ENCODE assay signal across 9 cellular contexts in genomic region chr9:128863647-128864046, GRCh38. TPM values are rescaled to one million over a fixed set of nuclear protein-coding genes. Genes with fewer than 3 reads are reported as not detected.
A peak's percentile ranks its signal among the peaks of the same experiment; 100 is the strongest.
DNase-seq lines count a peak whose midpoint lies in the region; ATAC-seq, FAIRE-seq and TF ChIP-seq lines count a peak whose summit lies in the region.
"Had no signal": no experiment of that assay in that cellular context is flagged by ENCODE, and none has a peak within 500 bp of the region (broad histone marks: within the 10 kb centered on the region; RNA-seq: fewer than 3 reads in every experiment).

No MANE protein-coding gene starts in this region.

- intact Hi-C loops in activated naive CD4-positive, alpha-beta T cell treated with anti-CD3 and anti-CD28 coated beads for 36 hours (cut with micrococcal nuclease) = loop anchor here (1.0 kb wide), 2 partner anchors 39 to 65 kb away; no protein-coding TSS in a partner anchor
- intact Hi-C loops in heart right ventricle (cut with DNase I) = loop anchor here (1.0 to 2.0 kb wide), 4 partner anchors 63 to 65 kb away; no protein-coding TSS in a partner anchor
- intact Hi-C loops in sciatic nerve (cut with DNase I) = loop anchor here (5.0 kb wide), 1 partner anchor 64 kb away; no protein-coding TSS in a partner anchor

- no peaks in the 10 kb centered on the region for H3K27me3 ChIP-seq in heart right ventricle

- no peaks in the 10 kb centered on the region for H3K27me3 Mint-ChIP-seq in activated naive CD4-positive, alpha-beta T cell treated with anti-CD3 and anti-CD28 coated beads for 36 hours (ENCODE audit: low read depth)

- TF ChIP-seq CTCF in heart right ventricle (IDR thresholded peaks at IDR 0.05) = peak; percentile 93 to 99 (median 98)

- H3K36me3 Mint-ChIP-seq in activated naive CD4-positive, alpha-beta T cell treated with anti-CD3 and anti-CD28 coated beads for 36 hours (ENCODE audit: low read depth) = no peaks in the 10 kb centered on the region

- H3K27ac ChIP-seq in heart right ventricle = no peak overlapping the region

- no peaks in the 10 kb centered on the region for H3K36me3 ChIP-seq in heart right ventricle

- DNase-seq in DMS 273 (lab: John Stamatoyannopoulos, UW; ENCODE audit: unreplicated experiment) (peak; percentile 83), DMS 273 treated with DMSO at 0.1 percent for 48 hours (lab: John Stamatoyannopoulos, UW) (no peak), HTR-8/SVneo (ENCODE audit: insufficient read length, low spot score) (peak; percentile 76), SKM-1 treated with dmso at 0.1 percent for 144 hours (lab: John Stamatoyannopoulos, UW; ENCODE audit: unreplicated experiment) (peak; percentile 27), heart right ventricle (peak; percentile 65 to 84), sciatic nerve (ENCODE audit: low spot score) (peak; percentile 87), NCI-H128 (lab: John Stamatoyannopoulos, UW; ENCODE audit: unreplicated experiment) (no peak)
- DNase-seq in activated naive CD4-positive, alpha-beta T cell treated with anti-CD3 and anti-CD28 coated beads for 36 hours = peak; percentile 90

- H3K4me1 Mint-ChIP-seq in activated naive CD4-positive, alpha-beta T cell treated with anti-CD3 and anti-CD28 coated beads for 36 hours (ENCODE audit: low read depth) = peaks cover 9% of the 10 kb centered on the region

- H3K4me1 ChIP-seq in heart right ventricle = peaks cover 0 to 22% (median 5%) of the 10 kb centered on the region in 9 donors

- CTCF ChIA-PET in activated naive CD4-positive, alpha-beta T cell treated with anti-CD3 and anti-CD28 coated beads for 36 hours (lab: Charles Lee) = interaction anchor here (0.6 to 8.0 kb wide), 5 partner anchors 11 to 206 kb away, joined by 3 to 109 read pairs (median 4); partner anchors contain the start of gene PHYHD1

- H3K27ac Mint-ChIP-seq in activated naive CD4-positive, alpha-beta T cell treated with anti-CD3 and anti-CD28 coated beads for 36 hours = no peak overlapping the region

- no peak overlapping the region for H3K4me3 Mint-ChIP-seq in activated naive CD4-positive, alpha-beta T cell treated with anti-CD3 and anti-CD28 coated beads for 36 hours

- H3K9me3 Mint-ChIP-seq in activated naive CD4-positive, alpha-beta T cell treated with anti-CD3 and anti-CD28 coated beads for 36 hours = no peaks in the 10 kb centered on the region

- no peaks in the 10 kb centered on the region for H3K9me3 ChIP-seq in heart right ventricle

- FAIRE-seq in HTR-8/SVneo (lab: Jason Lieb, UNC) = no peak
- FAIRE-seq: A204.1 had no signal

- ATAC-seq in heart right ventricle = peak; percentile 78 to 92 (median 86)
- ATAC-seq in sciatic nerve = peak; percentile 79

- no peak overlapping the region for H3K4me3 ChIP-seq in heart right ventricle

- WGBS in heart right ventricle, 2 donors = 24 to 29% methylated on average over 10 of the region's 10 CpGs

RNA-seq across cellular contexts. Expression of gene KYAT1, which starts 18.1 kb away (rescaled TPM):
- 10 to 100 TPM; 29.6 to 33.6 TPM for total RNA-seq in activated naive CD4-positive, alpha-beta T cell treated with anti-CD3 and anti-CD28 coated beads for 36 hours
- total RNA-seq in heart right ventricle (10 to 100 TPM in 7 of 10 donors, 1 to 10 TPM in 3; 8.9 to 20.3 (median 11.1) TPM), sciatic nerve (12.8 TPM)
- 10 to 100 TPM; 10.9 to 12.7 TPM for polyA plus RNA-seq in heart right ventricle

RNA-seq across cellular contexts. Expression of gene LRRC8A, which starts 18.3 kb away (rescaled TPM):
- total RNA-seq in activated naive CD4-positive, alpha-beta T cell treated with anti-CD3 and anti-CD28 coated beads for 36 hours = 10 to 100 TPM; 13.1 to 13.2 TPM
- 10 to 100 TPM; 15.2 to 45.1 (median 19.6) TPM for total RNA-seq in heart right ventricle
- 10 to 100 TPM; 13.2 to 41.7 TPM for polyA plus RNA-seq in heart right ventricle
- 67.2 TPM for total RNA-seq in sciatic nerve

RNA-seq across cellular contexts. Expression of gene SPOUT1, which starts 34.1 kb away (rescaled TPM):
- total RNA-seq in activated naive CD4-positive, alpha-beta T cell treated with anti-CD3 and anti-CD28 coated beads for 36 hours = 10 to 100 TPM; 72.9 to 82.3 TPM
- total RNA-seq in heart right ventricle = 10 to 100 TPM in 9 of 10 donors, 1 to 10 TPM in 1; 9.9 to 22.1 (median 16.4) TPM
- 10 to 100 TPM; 20.8 to 22.4 TPM for polyA plus RNA-seq in heart right ventricle
- 32.7 TPM for total RNA-seq in sciatic nerve

RNA-seq across cellular contexts. Expression of gene ENDOG, which starts 45.3 kb away (rescaled TPM):
- total RNA-seq in activated naive CD4-positive, alpha-beta T cell treated with anti-CD3 and anti-CD28 coated beads for 36 hours = 10 to 100 TPM in 1 of 2 experiments, 1 to 10 TPM in 1; 9.9 to 10.3 TPM
- total RNA-seq in heart right ventricle = 10 to 100 TPM; 40.9 to 97.2 (median 52.0) TPM
- polyA plus RNA-seq in heart right ventricle = 10 to 100 TPM; 51.3 to 98.8 TPM
- 14.1 TPM for total RNA-seq in sciatic nerve

RNA-seq across cellular contexts. Expression of gene PHYHD1, which starts 57.1 kb away (rescaled TPM):
- total RNA-seq in activated naive CD4-positive, alpha-beta T cell treated with anti-CD3 and anti-CD28 coated beads for 36 hours = under 1 TPM; 0.44 to 0.50 TPM
- 10 to 100 TPM; 14.7 to 38.9 (median 21.8) TPM for total RNA-seq in heart right ventricle
- polyA plus RNA-seq in heart right ventricle = 10 to 100 TPM; 26.3 to 49.2 TPM
- 38.7 TPM for total RNA-seq in sciatic nerve

Comparison
In these comparisons a context has a peak if more than half of its experiments do, and no peak if none do; other contexts are left out.
1. DNase-seq: peak in DMS 273 (single experiment), HTR-8/SVneo (single experiment), SKM-1 treated with dmso at 0.1 percent for 144 hours (single experiment), activated naive CD4-positive, alpha-beta T cell treated with anti-CD3 and anti-CD28 coated beads for 36 hours (single experiment), heart right ventricle (2 of 2) and sciatic nerve (single experiment); none in DMS 273 treated with DMSO at 0.1 percent for 48 hours (single experiment) and NCI-H128 (single experiment).